In genomic region chr12:5121784-5122183, GRCh38 we compare ENCODE assay signal across 6 cellular contexts.
DNase-seq lines count a peak whose midpoint lies in the region; ATAC-seq and TF ChIP-seq lines count a peak whose summit lies in the region.
"Not testable (repeated sequence)": the region's sequence is repeated elsewhere in the genome, so short reads cannot be mapped to it uniquely, and the experiment has no call there.

No MANE protein-coding gene starts in this region.

- not testable (repeated sequence) for TF ChIP-seq RAD21 in SK-N-SH (IDR thresholded peaks at IDR 0.05; ENCODE audit: low read length)

- H4K20me1 ChIP-seq in SK-N-SH (ENCODE audit: insufficient read depth): not testable (repeated sequence)

- WGBS in HUES64: 4% methylated on average over 7 of the region's 20 CpGs
- 0% methylated on average over 1 of the region's 20 CpGs for WGBS in SK-N-SH (ENCODE audit: low lambda C conversion rate)

- H2AFZ ChIP-seq in SK-N-SH (ENCODE audit: low read depth): not testable (repeated sequence)

- not testable (repeated sequence) for H3F3A ChIP-seq in SK-N-SH (replicated peaks; ENCODE audit: insufficient read depth)

- H3K4me3 ChIP-seq in BE2C (ENCODE audit: low read depth, low read length): not testable (repeated sequence)
- H3K4me3 ChIP-seq in HUES64 (ENCODE audit: low read length): peak overlapping the region; percentile 29; the same call in 1 of the 2 replicates
- peak overlapping the region; percentile 19 to 60; a peak in 2 of 4 replicates for H3K4me3 ChIP-seq in SK-N-SH (ENCODE audit: low read depth in 2 of 2, low read length in 1 of 2)

- H3K27me3 ChIP-seq in BE2C; HUES64 (ENCODE audit: insufficient read depth, low read length); SK-N-SH (ENCODE audit: insufficient read depth): not testable (repeated sequence)

- not testable (repeated sequence) for H3K36me3 Mint-ChIP-seq in WTC11; activated CD4-positive, alpha-beta T cell treated with anti-CD3 and anti-CD28 coated beads, Interleukin-2, amount 10 ng/mL, durations not matched to agents 7 days and 5 days (ENCODE audit: low read depth); endothelial cell (ENCODE audit: low read depth, unreplicated experiment)

- CTCF ChIA-PET in SK-N-SH (lab: Yijun Ruan, JAX); WTC11 (lab: Charles Lee); activated CD4-positive, alpha-beta T cell treated with anti-CD3 and anti-CD28 coated beads, Interleukin-2, amount 10 ng/mL, durations not matched to agents 7 days and 5 days (lab: Charles Lee): not testable (repeated sequence)

- not testable (repeated sequence) for H3K4me2 ChIP-seq in SK-N-SH

- not testable (repeated sequence) for H3K4me1 Mint-ChIP-seq in WTC11; activated CD4-positive, alpha-beta T cell treated with anti-CD3 and anti-CD28 coated beads, Interleukin-2, amount 10 ng/mL, durations not matched to agents 7 days and 5 days; endothelial cell (ENCODE audit: unreplicated experiment)

- H3K27me3 Mint-ChIP-seq in WTC11 (ENCODE audit: low read depth); activated CD4-positive, alpha-beta T cell treated with anti-CD3 and anti-CD28 coated beads, Interleukin-2, amount 10 ng/mL, durations not matched to agents 7 days and 5 days; endothelial cell (ENCODE audit: unreplicated experiment): not testable (repeated sequence)

- peak; percentile 55 for DNase-seq in BE2C
- not testable (repeated sequence) for DNase-seq in SK-N-SH
- peak; percentile 28 for DNase-seq in WTC11 (ENCODE audit: low spot score)
- DNase-seq in activated CD4-positive, alpha-beta T cell treated with anti-CD3 and anti-CD28 coated beads, Interleukin-2, amount 10 ng/mL, durations not matched to agents 7 days and 5 days: peak; percentile 13
- peak; percentile 10 for DNase-seq in endothelial cell (ENCODE audit: low spot score)

- peak overlapping the region; percentile 62; the same call in 1 of the 2 replicates for H3K4me3 Mint-ChIP-seq in WTC11
- H3K4me3 Mint-ChIP-seq in activated CD4-positive, alpha-beta T cell treated with anti-CD3 and anti-CD28 coated beads, Interleukin-2, amount 10 ng/mL, durations not matched to agents 7 days and 5 days; endothelial cell (ENCODE audit: unreplicated experiment): not testable (repeated sequence)

- H3K27ac ChIP-seq in HUES64 (ENCODE audit: low read depth, low read length); SK-N-SH (ENCODE audit: low read depth in 2 of 2, low read length in 1 of 2): not testable (repeated sequence)

- H3K9me3 Mint-ChIP-seq in WTC11; activated CD4-positive, alpha-beta T cell treated with anti-CD3 and anti-CD28 coated beads, Interleukin-2, amount 10 ng/mL, durations not matched to agents 7 days and 5 days; endothelial cell (ENCODE audit: unreplicated experiment): not testable (repeated sequence)

- not testable (repeated sequence) for TF ChIP-seq CTCF in BE2C (IDR thresholded peaks at IDR 0.05; ENCODE audit: low read depth, low read length); SK-N-SH (IDR thresholded peaks at IDR 0.05); WTC11 (IDR thresholded peaks at IDR 0.05); endothelial cell (IDR thresholded peaks at IDR 0.05; ENCODE audit: unreplicated experiment)

- H3K9ac ChIP-seq in HUES64 (ENCODE audit: low read depth, low read length): not testable (repeated sequence)
- H3K9ac ChIP-seq in SK-N-SH: 0 out of 2 replicates have a peak overlapping the region, but pooled peaks have one; percentile 56

- ATAC-seq in WTC11: not testable (repeated sequence)

- H3K4me1 ChIP-seq in BE2C; HUES64 (ENCODE audit: insufficient read depth, low read length); SK-N-SH (ENCODE audit: control insufficient read depth in 1 of 2, insufficient read depth in 2 of 2, low read depth in 1 of 2, low read length in 1 of 2): not testable (repeated sequence)

- POLR2A ChIA-PET in SK-N-SH (lab: Yijun Ruan, JAX); WTC11 (lab: Charles Lee); activated CD4-positive, alpha-beta T cell treated with anti-CD3 and anti-CD28 coated beads, Interleukin-2, amount 10 ng/mL, durations not matched to agents 7 days and 5 days (lab: Charles Lee): not testable (repeated sequence)

- not testable (repeated sequence) for H3K9me2 ChIP-seq in SK-N-SH

- H3K9me3 ChIP-seq in BE2C; HUES64 (ENCODE audit: insufficient read depth, low read depth, low read length); SK-N-SH: not testable (repeated sequence)

- H3K79me2 ChIP-seq in SK-N-SH (ENCODE audit: insufficient read depth): peaks cover 14% of the 10 kb centered on the region

- not testable (repeated sequence) for H3K27ac Mint-ChIP-seq in WTC11; activated CD4-positive, alpha-beta T cell treated with anti-CD3 and anti-CD28 coated beads, Interleukin-2, amount 10 ng/mL, durations not matched to agents 7 days and 5 days; endothelial cell (ENCODE audit: unreplicated experiment)

- not testable (repeated sequence) for H3K36me3 ChIP-seq in BE2C; HUES64 (ENCODE audit: insufficient read depth, low read length); SK-N-SH (replicated peaks in 1 of 2; ENCODE audit: control insufficient read depth in 1 of 2, insufficient read depth in 2 of 2, low read length in 1 of 2)

- not testable (repeated sequence) for TF ChIP-seq EP300 in SK-N-SH (IDR thresholded peaks at IDR 0.05; ENCODE audit: borderline replicate concordance in 1 of 2, low read depth in 1 of 2, low read length in 1 of 2)

TF ChIP-seq in SK-N-SH, 30 proteins besides CTCF, POLR2A, EP300 and RAD21:
- peak; percentile 31; the same call in 1 of the 2 replicates for TF ChIP-seq YY1 (IDR thresholded peaks at IDR 0.05; ENCODE audit: low read depth)
